ENCODE assay signal across 8 cellular contexts in the genomic region with DNA sequence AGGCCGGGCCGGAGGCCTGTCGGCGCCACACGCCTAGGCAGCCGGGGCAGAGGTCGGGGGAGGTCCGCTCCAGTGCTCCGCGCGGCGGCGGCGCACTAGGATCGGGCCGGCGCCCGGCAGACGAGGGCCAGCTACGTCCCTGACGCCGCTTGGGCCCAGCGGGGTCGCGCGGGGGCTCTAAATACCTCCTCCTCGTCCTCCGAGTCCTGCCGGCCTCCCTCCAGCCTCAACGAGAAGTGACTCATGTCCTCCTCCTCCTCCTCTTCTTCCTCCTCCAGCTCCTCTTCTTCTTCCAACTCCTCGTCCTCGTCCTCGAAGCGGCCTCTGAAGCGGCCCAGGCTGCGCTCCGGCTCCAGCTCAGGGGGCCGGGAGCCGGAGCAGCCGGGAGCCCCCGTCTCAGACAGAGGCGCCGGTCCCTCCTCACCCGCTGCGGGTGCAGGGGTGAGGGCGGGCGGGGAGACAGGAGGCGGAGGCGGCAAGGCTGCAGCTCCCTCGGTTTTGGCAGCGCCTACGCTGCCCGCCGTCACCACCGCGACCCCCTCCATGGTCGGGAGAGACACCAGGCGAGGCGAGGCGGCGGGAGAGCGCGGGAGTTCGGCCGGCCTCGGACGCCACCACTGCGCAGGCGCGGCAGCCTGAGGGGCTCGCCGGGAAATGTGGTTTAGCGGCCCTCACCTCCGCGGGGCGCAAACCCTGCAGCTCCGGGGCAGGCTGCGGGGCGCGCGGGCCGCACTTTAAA. TPM values are rescaled to one million over a fixed set of nuclear protein-coding genes. Genes with fewer than 3 reads are reported as not detected.
A peak's percentile ranks its signal among the peaks of the same experiment; 100 is the strongest.
DNase-seq lines count a peak whose midpoint lies in the region; ATAC-seq and TF ChIP-seq lines count a peak whose summit lies in the region.

A gene with protein sequence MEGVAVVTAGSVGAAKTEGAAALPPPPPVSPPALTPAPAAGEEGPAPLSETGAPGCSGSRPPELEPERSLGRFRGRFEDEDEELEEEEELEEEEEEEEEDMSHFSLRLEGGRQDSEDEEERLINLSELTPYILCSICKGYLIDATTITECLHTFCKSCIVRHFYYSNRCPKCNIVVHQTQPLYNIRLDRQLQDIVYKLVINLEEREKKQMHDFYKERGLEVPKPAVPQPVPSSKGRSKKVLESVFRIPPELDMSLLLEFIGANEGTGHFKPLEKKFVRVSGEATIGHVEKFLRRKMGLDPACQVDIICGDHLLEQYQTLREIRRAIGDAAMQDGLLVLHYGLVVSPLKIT (minus strand): TSS at position 619 of the 739 bp plus-strand sequence. CDS start 74 bp downstream, at position 545.

- H4K20me1 ChIP-seq in osteoblast (ENCODE audit: insufficient read depth, low read length) = no peaks in the 10 kb centered on the region

- peaks cover 0 to 16% of the 10 kb centered on the region in 2 donors for H3K36me3 Mint-ChIP-seq in activated naive CD4-positive, alpha-beta T cell treated with anti-CD3 and anti-CD28 coated beads, Interleukin-2, amount 50 U/mL, for 72 hours

- peaks cover 19% of the 10 kb centered on the region for H3K79me2 ChIP-seq in osteoblast (ENCODE audit: insufficient read depth, low read length)

- no peaks in the 10 kb centered on the region for H3K27me3 ChIP-seq in osteoblast (ENCODE audit: insufficient read depth, low read length)

- H2AFZ ChIP-seq in osteoblast (ENCODE audit: low read length) = peak within 1 kb of the TSS; percentile 99

- peak within 1 kb of the TSS; percentile 95 for H3K9ac ChIP-seq in ES-I3 (ENCODE audit: low read depth, low read length)

- peak within 1 kb of the TSS; percentile 89 for H3K4me3 ChIP-seq in osteoblast (ENCODE audit: insufficient read depth, low read length)

- TF ChIP-seq CTCF in osteoblast (IDR thresholded peaks at IDR 0.05; ENCODE audit: extremely low read depth, low read depth, low read length) = no peak

- H3K36me3 ChIP-seq in ES-I3 (ENCODE audit: insufficient read depth, low read length) (peaks cover 7% of the 10 kb centered on the region; the same call in 1 of the 2 replicates), osteoblast (ENCODE audit: insufficient read depth, low read length) (peaks cover 23% of the 10 kb centered on the region)

- H3K9me3 Mint-ChIP-seq in activated naive CD4-positive, alpha-beta T cell treated with anti-CD3 and anti-CD28 coated beads, Interleukin-2, amount 50 U/mL, for 72 hours = no peaks in the 10 kb centered on the region

- H3K4me1 ChIP-seq in ES-I3 (ENCODE audit: insufficient read depth, low read length) (no peaks in the 10 kb centered on the region), osteoblast (ENCODE audit: insufficient read depth, low read length) (peaks cover 6% of the 10 kb centered on the region)

- DNase-seq in GOT3 (lab: John Stamatoyannopoulos, UW) = peak; percentile 49
- DNase-seq in M059J (ENCODE audit: low read depth) = peak; percentile 77
- peak; percentile 74 to 86 for DNase-seq in activated naive CD4-positive, alpha-beta T cell treated with anti-CD3 and anti-CD28 coated beads, Interleukin-2, amount 50 U/mL, for 72 hours (ENCODE audit: low spot score in 2 of 2)
- DNase-seq in glomerular visceral epithelial cell (ENCODE audit: extremely low spot score) = peak; percentile 89
- DNase-seq in osteoblast (ENCODE audit: insufficient read length, low spot score, missing footprints) = peak; percentile 98

- H3K4me2 ChIP-seq in osteoblast (ENCODE audit: insufficient read depth, low read length) = peak within 1 kb of the TSS; percentile 98

- peak within 1 kb of the TSS; percentile 58 for H3K27ac ChIP-seq in osteoblast (ENCODE audit: low read depth, low read length)
- H3K27ac ChIP-seq in temporal lobe (ENCODE audit: low read depth, low read length) = peak within 1 kb of the TSS; percentile 56

- H3K9me3 ChIP-seq in ES-I3 (ENCODE audit: control insufficient read depth, insufficient read depth, low read length) (no peaks in the 10 kb centered on the region), osteoblast (ENCODE audit: low read depth, low read length) (no peaks in the 10 kb centered on the region)

- H3K27ac Mint-ChIP-seq in activated naive CD4-positive, alpha-beta T cell treated with anti-CD3 and anti-CD28 coated beads, Interleukin-2, amount 50 U/mL, for 72 hours = peak within 1 kb of the TSS; percentile 87 to 97

- peak; percentile 97 for ATAC-seq in SK-N-SH treated with all-trans-retinoic acid at 6 μM for 48 hours
- ATAC-seq in activated naive CD4-positive, alpha-beta T cell treated with anti-CD3 and anti-CD28 coated beads, Interleukin-2, amount 50 U/mL, for 72 hours = peak; percentile 90 to 92

TF ChIP-seq in SK-N-SH treated with all-trans-retinoic acid at 6 μM for 48 hours, 23 proteins besides CTCF, POLR2A, EP300 and RAD21:
- no peak for TF ChIP-seq RARB (CRISPR knock-in tag; IDR thresholded peaks at IDR 0.05)

RNA-seq across cellular contexts. Expression of the gene that starts here (rescaled TPM):
- 16.8 and 26.6 TPM in 2 replicates for total RNA-seq in M059J (2014; rRNA removed; shearing (Covaris generic))
- total RNA-seq in activated naive CD4-positive, alpha-beta T cell treated with anti-CD3 and anti-CD28 coated beads, Interleukin-2, amount 50 U/mL, for 72 hours = 10 to 100 TPM; 13.2 to 15.2 TPM
- total RNA-seq in osteoblast = 16.6 and 18.9 TPM in 2 replicates
- 7.6 TPM for total RNA-seq in temporal lobe

Comparison
In these comparisons a context has a peak if more than half of its experiments do, and no peak if none do; other contexts are left out.
1. Peak in every context shown above with its lines: DNase-seq, ATAC-seq, H3K4me3 ChIP-seq and H3K27ac ChIP-seq.